ENCODE assay signal across 8 cellular contexts in the genomic region with DNA sequence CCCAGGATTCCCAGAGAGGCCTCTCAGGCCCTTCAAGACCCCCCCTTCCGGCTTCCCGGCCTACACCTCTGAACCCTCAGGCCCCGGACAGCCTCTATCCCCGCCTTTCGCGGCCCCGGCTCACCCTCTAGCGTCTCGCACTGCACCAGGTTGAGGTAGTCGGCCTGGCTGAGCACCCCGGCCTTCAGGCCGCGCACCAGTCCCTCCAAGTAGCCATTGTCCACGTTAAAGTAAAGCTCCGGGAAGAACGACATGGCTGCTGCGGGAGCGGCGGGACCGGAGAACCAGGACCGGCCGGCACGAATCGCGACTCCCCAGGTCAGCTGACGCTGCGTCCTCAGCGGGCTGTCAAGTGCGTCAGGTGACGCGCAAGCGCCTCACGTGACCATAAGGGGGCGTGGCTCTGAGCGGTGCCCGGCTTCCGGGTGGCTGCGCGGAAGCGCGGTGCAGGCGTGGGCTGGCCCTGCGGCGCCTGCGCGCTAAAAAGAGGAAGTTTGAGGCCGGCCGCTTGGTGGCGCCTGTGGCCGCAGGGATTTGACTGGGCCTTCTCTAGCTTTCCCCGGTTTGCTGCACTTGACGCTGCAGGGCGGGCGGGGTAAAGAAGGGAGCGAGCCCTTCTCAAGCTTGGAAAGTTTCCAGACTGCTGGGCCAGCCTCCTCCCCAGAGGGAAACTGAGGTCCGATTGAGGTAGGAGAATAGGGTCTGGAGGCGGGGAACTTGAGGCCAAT. TPM values are rescaled to one million over a fixed set of nuclear protein-coding genes. Genes with fewer than 3 reads are reported as not detected.
DNase-seq lines count a peak whose midpoint lies in the region; ATAC-seq, FAIRE-seq and TF ChIP-seq lines count a peak whose summit lies in the region.

A gene (minus strand): TSS at position 325 of the 728 bp plus-strand sequence. CDS start 71 bp downstream, at position 254.

- peaks cover 26% of the 10 kb centered on the region for H3K79me2 ChIP-seq in HepG2 (ENCODE audit: insufficient read depth, low read length)

- DNase-seq in CD1c-positive myeloid dendritic cell (ENCODE audit: extremely low spot score) (peak; percentile 100), NCI-H748 treated with DMSO at 0.1 percent for 48 hours (lab: John Stamatoyannopoulos, UW) (peak; percentile 85), dermis blood vessel endothelial cell (peak; percentile 99), HepG2 (ENCODE audit: low spot score) (peak; percentile 96)
- peak; percentile 97 to 98 for DNase-seq in activated CD4-positive, alpha-beta T cell treated with anti-CD3 and anti-CD28 coated beads, Interleukin-2, amount 50 U/mL, for 4 hours
- peak; percentile 99 for DNase-seq in stimulated activated CD4-positive, alpha-beta T cell treated with anti-CD3 and anti-CD28 coated beads, Interleukin-4, amount 100 ng/mL, for 1 hour

- H2AFZ ChIP-seq in HepG2 (ENCODE audit: low read length), result peak within 1 kb of the TSS; percentile 62

- TF ChIP-seq CTCF in HepG2 (CRISPR knock-in tag; IDR thresholded peaks at IDR 0.05), result peak; percentile 97

- peak; percentile 76 to 80 for TF ChIP-seq POLR2A in HepG2 (IDR thresholded peaks at IDR 0.05; ENCODE audit: insufficient read depth in 1 of 2, low read depth in 2 of 2, low read length in 2 of 2)

- peak; percentile 53 for FAIRE-seq in HepG2 (lab: Jason Lieb, UNC)

- CTCF ChIA-PET in HepG2 (lab: Yijun Ruan, JAX; ENCODE audit: low intra/inter-chr PET ratio, low total read pairs), result interaction anchor here (1.1 to 2.0 kb wide), 3 partner anchors 13 to 40 kb away, joined by 6 to 9 read pairs (median 8); no protein-coding TSS in a partner anchor

- peaks cover 58% of the 10 kb centered on the region for H3K4me1 ChIP-seq in HepG2 (ENCODE audit: insufficient read depth, low read length)

- peak within 1 kb of the TSS; percentile 98 for H3K4me2 ChIP-seq in HepG2 (ENCODE audit: low read depth, low read length)

- in situ Hi-C loops in HepG2 (cut with HindIII; ENCODE audit: extremely low pct_ligation_motif_present, low pct_unique_long_range_greater_than_20kb), result loop anchor here (5.0 kb wide), 1 partner anchor 36 kb away; no protein-coding TSS in a partner anchor

- intact Hi-C loops in HepG2 (cut with micrococcal nuclease; ENCODE audit: unreplicated experiment), result loop anchor here (1.0 to 5.0 kb wide), 2 partner anchors 33 to 54 kb away; no protein-coding TSS in a partner anchor

- TF ChIP-seq RAD21 in HepG2 (CRISPR knock-in tag; IDR thresholded peaks at IDR 0.05), result peak; percentile 93

- no peaks in the 10 kb centered on the region for H4K20me1 ChIP-seq in HepG2 (ENCODE audit: insufficient read depth, low read length)

- no TSS peak for BruUV-seq in HepG2 (replicated peaks; lab: Mats Ljungman, UMichigan)

- H3K36me3 ChIP-seq in HepG2 (replicated peaks in 1 of 2; ENCODE audit: control insufficient read depth in 1 of 2, insufficient read depth in 2 of 2, low read length in 2 of 2), result no peaks in the 10 kb centered on the region; a peak in 1 of 5 replicates

- H3K9ac ChIP-seq in HepG2 (ENCODE audit: insufficient read depth, low read depth, low read length), result peak within 1 kb of the TSS; percentile 93

- TF ChIP-seq EP300 in HepG2 (IDR thresholded peaks at IDR 0.05; ENCODE audit: low read depth in 2 of 2, low read length in 2 of 2) (peak in 1 of 2 experiments; percentile 32; a peak in 2 of 4 replicates), HepG2 (CRISPR knock-in tag; IDR thresholded peaks at IDR 0.05; ENCODE audit: borderline replicate concordance) (no peak; the same call in 1 of the 2 replicates)

- no peaks in the 10 kb centered on the region; a peak in 1 of 5 replicates for H3K27me3 ChIP-seq in HepG2 (ENCODE audit: control insufficient read depth in 1 of 2, insufficient read depth in 2 of 2, low read length in 2 of 2)

- H3K4me3 ChIP-seq in HepG2 (replicated peaks in 1 of 3; ENCODE audit: insufficient read depth in 1 of 3, low read depth in 2 of 3, low read length in 3 of 3), result peak within 1 kb of the TSS; percentile 87 to 98 (median 88)

- peak within 1 kb of the TSS; percentile 91 for H3K27ac ChIP-seq in HepG2 (ENCODE audit: extremely low read length, insufficient read depth, low read length)

- POLR2A ChIA-PET in HepG2 (lab: Yijun Ruan, JAX), result interaction anchor here (0.7 to 2.9 kb wide), 21 partner anchors 9 to 967 kb away, joined by 3 to 22 read pairs (median 4); a partner anchor contains a TSS

- peak; percentile 91 for ATAC-seq in GM19395 (IDR thresholded peaks at IDR 0.05; ENCODE audit: unreplicated experiment)
- peak; percentile 89 for ATAC-seq in HG03565 (IDR thresholded peaks at IDR 0.05; ENCODE audit: unreplicated experiment)
- ATAC-seq in HepG2, result peak; percentile 85

- H3K9me3 ChIP-seq in HepG2 (ENCODE audit: low read length), result no peaks in the 10 kb centered on the region

- WGBS in HepG2 (ENCODE audit: low lambda C conversion rate), result under 1% methylated on average over 43 of the region's 57 CpGs

TF ChIP-seq in HepG2, 621 proteins besides CTCF, POLR2A, EP300 and RAD21 (continues in another document):
- no peak for TF ChIP-seq ZFP36L1 (CRISPR knock-in tag; IDR thresholded peaks at IDR 0.05)
- TF ChIP-seq, protein P1, sequence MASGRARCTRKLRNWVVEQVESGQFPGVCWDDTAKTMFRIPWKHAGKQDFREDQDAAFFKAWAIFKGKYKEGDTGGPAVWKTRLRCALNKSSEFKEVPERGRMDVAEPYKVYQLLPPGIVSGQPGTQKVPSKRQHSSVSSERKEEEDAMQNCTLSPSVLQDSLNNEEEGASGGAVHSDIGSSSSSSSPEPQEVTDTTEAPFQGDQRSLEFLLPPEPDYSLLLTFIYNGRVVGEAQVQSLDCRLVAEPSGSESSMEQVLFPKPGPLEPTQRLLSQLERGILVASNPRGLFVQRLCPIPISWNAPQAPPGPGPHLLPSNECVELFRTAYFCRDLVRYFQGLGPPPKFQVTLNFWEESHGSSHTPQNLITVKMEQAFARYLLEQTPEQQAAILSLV (CRISPR knock-in tag; IDR thresholded peaks at IDR 0.05; ENCODE audit: borderline replicate concordance), result peak; percentile 57; the same call in 1 of the 2 replicates
- TF ChIP-seq PTBP1 (IDR thresholded peaks at IDR 0.05; ENCODE audit: low read depth, low read length, poor library complexity, severe bottlenecking), result peak; percentile 4
- peak; percentile 94 for TF ChIP-seq SP4 (CRISPR knock-in tag; IDR thresholded peaks at IDR 0.05)
- TF ChIP-seq TMF1 (CRISPR knock-in tag; IDR thresholded peaks at IDR 0.05; ENCODE audit: low read depth), result peak; percentile 93
- peak; percentile 94 for TF ChIP-seq THAP11 (CRISPR knock-in tag; IDR thresholded peaks at IDR 0.05)
- TF ChIP-seq, protein P2, sequence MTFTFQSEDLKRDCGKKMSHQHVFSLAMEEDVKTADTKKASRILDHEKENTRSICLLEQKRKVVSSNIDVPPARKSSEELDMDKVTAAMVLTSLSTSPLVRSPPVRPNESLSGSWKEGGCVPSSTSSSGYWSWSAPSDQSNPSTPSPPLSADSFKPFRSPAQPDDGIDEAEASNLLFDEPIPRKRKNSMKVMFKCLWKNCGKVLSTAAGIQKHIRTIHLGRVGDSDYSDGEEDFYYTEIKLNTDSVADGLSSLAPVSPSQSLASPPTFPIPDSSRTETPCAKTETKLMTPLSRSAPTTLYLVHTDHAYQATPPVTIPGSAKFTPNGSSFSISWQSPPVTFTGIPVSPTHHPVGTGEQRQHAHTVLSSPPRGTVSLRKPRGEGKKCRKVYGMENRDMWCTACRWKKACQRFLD (CRISPR knock-in tag; IDR thresholded peaks at IDR 0.05; ENCODE audit: borderline replicate concordance), result peak; percentile 68; the same call in 1 of the 2 replicates
- no peak for TF ChIP-seq FOXA1 (IDR thresholded peaks at IDR 0.05)
- TF ChIP-seq FOXA1 (CRISPR knock-in tag; IDR thresholded peaks at IDR 0.05), result peak; percentile 73
- no peak for TF ChIP-seq JDP2 (CRISPR knock-in tag; IDR thresholded peaks at IDR 0.05; ENCODE audit: borderline replicate concordance)
- peak; percentile 78 for TF ChIP-seq FOXC1 (CRISPR knock-in tag; IDR thresholded peaks at IDR 0.05; ENCODE audit: borderline replicate concordance)
- TF ChIP-seq, protein P3, sequence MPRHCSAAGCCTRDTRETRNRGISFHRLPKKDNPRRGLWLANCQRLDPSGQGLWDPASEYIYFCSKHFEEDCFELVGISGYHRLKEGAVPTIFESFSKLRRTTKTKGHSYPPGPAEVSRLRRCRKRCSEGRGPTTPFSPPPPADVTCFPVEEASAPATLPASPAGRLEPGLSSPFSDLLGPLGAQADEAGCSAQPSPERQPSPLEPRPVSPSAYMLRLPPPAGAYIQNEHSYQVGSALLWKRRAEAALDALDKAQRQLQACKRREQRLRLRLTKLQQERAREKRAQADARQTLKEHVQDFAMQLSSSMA (CRISPR knock-in tag; IDR thresholded peaks at IDR 0.05), result peak; percentile 66; the same call in 1 of the 2 replicates
- TF ChIP-seq FOXP1 (IDR thresholded peaks at IDR 0.05), result no peak
- 0 out of 2 replicates have a peak, but pooled peaks have one; percentile 15 for TF ChIP-seq FOXP1 (CRISPR knock-in tag; IDR thresholded peaks at IDR 0.05)
- TF ChIP-seq SP2 (CRISPR knock-in tag; IDR thresholded peaks at IDR 0.05), result peak; percentile 62; the same call in 1 of the 2 replicates

RNA-seq across cellular contexts. Expression of the gene that starts here (rescaled TPM):
- total RNA-seq in dermis blood vessel endothelial cell (134 and 155 TPM in 2 replicates), HepG2 (2016; rRNA removed; fragmentation: Illumina TruSeq; extraction: Trizol) (49.5 and 51.1 TPM in 2 replicates)
- 13.5 and 16.0 TPM in 2 replicates for total RNA-seq in HepG2 (2016; cell fraction: cytosol; rRNA removed; fragmentation: Illumina TruSeq; extraction: Trizol; ENCODE audit: low read depth)
- total RNA-seq in HepG2 (2016; cell fraction: insoluble cytoplasmic fraction; rRNA removed; fragmentation: Illumina TruSeq; extraction: Trizol), result 45.3 and 52.4 TPM in 2 replicates
- total RNA-seq in HepG2 (2016; cell fraction: membrane; rRNA removed; fragmentation: Illumina TruSeq; extraction: Trizol), result 23.6 and 25.5 TPM in 2 replicates
- 26.3 and 30.4 TPM in 2 replicates for total RNA-seq in HepG2 (2016; cell fraction: nucleus; rRNA removed; fragmentation: Illumina TruSeq; extraction: Trizol)
- polyA plus RNA-seq in HepG2 (2011; rRNA removed), result 54.2 and 61.3 TPM in 2 replicates
- 55.2 and 57.9 TPM in 2 replicates for polyA plus RNA-seq in HepG2 (2011; cell fraction: cytosol; rRNA removed)
- 32.7 and 35.9 TPM in 2 replicates for polyA plus RNA-seq in HepG2 (2011; cell fraction: nucleus; rRNA removed)
- polyA plus RNA-seq in HepG2 (2012), result 29.3 and 41.3 TPM in 2 replicates
- polyA plus RNA-seq in HepG2 (2016; cell fraction: cytosol; fragmentation: Illumina TruSeq; extraction: Trizol; ENCODE audit: low read depth), result 16.4 and 17.3 TPM in 2 replicates
- polyA plus RNA-seq in HepG2 (2016; cell fraction: insoluble cytoplasmic fraction; fragmentation: Illumina TruSeq; extraction: Trizol; ENCODE audit: low read depth), result 55.4 and 63.8 TPM in 2 replicates
- 21.4 and 22.6 TPM in 2 replicates for polyA plus RNA-seq in HepG2 (2016; cell fraction: membrane; fragmentation: Illumina TruSeq; extraction: Trizol; ENCODE audit: low read depth)
- polyA plus RNA-seq in HepG2 (2016; cell fraction: nucleus; fragmentation: Illumina TruSeq; extraction: Trizol; ENCODE audit: insufficient read depth, low read depth), result 45.0 and 53.3 TPM in 2 replicates
- polyA minus RNA-seq in HepG2 (2011; rRNA and poly(A)+ RNA removed; ENCODE audit: low replicate concordance), result 104 and 246 TPM in 2 replicates
- 37.9 and 45.0 TPM in 2 replicates for polyA minus RNA-seq in HepG2 (2011; cell fraction: cytosol; rRNA and poly(A)+ RNA removed)
- 14.7 and 19.8 TPM in 2 replicates for polyA minus RNA-seq in HepG2 (2011; cell fraction: nucleus; rRNA and poly(A)+ RNA removed)

Comparison
In these comparisons a context has a peak if more than half of its experiments do, and no peak if none do; other contexts are left out.
1. Peak in every context shown above with its lines: DNase-seq, ATAC-seq, H3K4me3 ChIP-seq and H3K27ac ChIP-seq.